Comparison of ENCODE assay signal across 18 cellular contexts in the genomic region with DNA sequence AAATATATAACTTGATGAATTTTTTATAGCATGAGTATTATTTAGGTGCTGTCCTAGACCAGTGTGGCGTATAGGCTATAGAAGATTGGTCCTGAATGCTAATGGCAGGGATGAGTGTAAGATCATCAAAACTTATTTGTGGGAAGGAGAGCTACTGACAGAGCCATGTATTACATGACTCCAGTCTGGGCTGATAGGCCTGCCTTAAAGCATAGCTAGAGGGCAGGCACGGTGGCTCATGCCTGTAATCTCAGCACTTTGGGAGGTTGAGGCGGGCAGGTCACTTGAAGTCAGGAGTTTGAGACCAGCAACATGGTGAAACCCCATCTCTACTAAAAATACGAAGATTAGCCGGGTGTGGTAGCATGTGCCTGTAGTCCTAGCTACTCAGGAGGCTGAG.
DNase-seq lines count a peak whose midpoint lies in the region; ATAC-seq lines count a peak whose summit lies in the region.
"Had no signal": no experiment of that assay in that cellular context is flagged by ENCODE, and none has a peak within 500 bp of the region (broad histone marks: within the 10 kb centered on the region; RNA-seq: fewer than 3 reads in every experiment).

No MANE protein-coding gene starts in this region.

- H3K4me1 Mint-ChIP-seq in activated CD8-positive, alpha-beta memory T cell treated with anti-CD3 and anti-CD28 coated beads, Interleukin-2, amount 10 ng/mL, durations not matched to agents 7 days and 5 days = peaks cover 88% of the 10 kb centered on the region
- H3K4me1 Mint-ChIP-seq in CD4-positive, alpha-beta memory T cell = peaks cover 71 to 99% (median 86%) of the 10 kb centered on the region in 4 donors
- peaks cover 69% of the 10 kb centered on the region for H3K4me1 Mint-ChIP-seq in activated T-helper 17 cell treated with anti-CD3 and anti-CD28 coated beads, Interleukin-2, amount 50 U/mL, for 72 hours

- no peaks in the 10 kb centered on the region for H3K27me3 ChIP-seq in CD4-positive, alpha-beta memory T cell (ENCODE audit: insufficient read depth, low read length)
- H3K27me3 ChIP-seq: BLaER1, upper lobe of right lung had no signal

- H3K36me3 Mint-ChIP-seq in activated CD8-positive, alpha-beta memory T cell treated with anti-CD3 and anti-CD28 coated beads, Interleukin-2, amount 10 ng/mL, durations not matched to agents 7 days and 5 days = peaks cover 57% of the 10 kb centered on the region
- H3K36me3 Mint-ChIP-seq in CD4-positive, alpha-beta memory T cell = peaks cover 35 to 72% of the 10 kb centered on the region in 2 donors
- H3K36me3 Mint-ChIP-seq in activated T-helper 17 cell treated with anti-CD3 and anti-CD28 coated beads, Interleukin-2, amount 50 U/mL, for 72 hours (ENCODE audit: low read depth) = peaks cover 100% of the 10 kb centered on the region

- H3K27ac ChIP-seq in CD4-positive, alpha-beta memory T cell (ENCODE audit: low read depth, low read length) = no peak overlapping the region
- H3K27ac ChIP-seq in substantia nigra (ENCODE audit: low read depth, low read length, poor library complexity, severe bottlenecking) = no peak overlapping the region
- H3K27ac ChIP-seq: BLaER1, upper lobe of right lung had no signal

- POLR2A ChIA-PET in CD4-positive, alpha-beta memory T cell (lab: Charles Lee; ENCODE audit: partially characterized antibody) = interaction anchor here (0.9 to 2.6 kb wide), 4 partner anchors 8 to 23 kb away, joined by 3 to 13 read pairs (median 4); no protein-coding TSS in a partner anchor

- H3K9me3 Mint-ChIP-seq in activated CD8-positive, alpha-beta memory T cell treated with anti-CD3 and anti-CD28 coated beads, Interleukin-2, amount 10 ng/mL, durations not matched to agents 7 days and 5 days (ENCODE audit: low read depth) = no peaks in the 10 kb centered on the region
- peaks cover 0 to 1% (median 0%) of the 10 kb centered on the region in 8 donors for H3K9me3 Mint-ChIP-seq in CD4-positive, alpha-beta memory T cell
- no peaks in the 10 kb centered on the region for H3K9me3 Mint-ChIP-seq in activated T-helper 17 cell treated with anti-CD3 and anti-CD28 coated beads, Interleukin-2, amount 50 U/mL, for 72 hours

- no peak for ATAC-seq in activated CD8-positive, alpha-beta memory T cell treated with anti-CD3 and anti-CD28 coated beads, Interleukin-2, amount 10 ng/mL, durations not matched to agents 7 days and 5 days
- ATAC-seq in activated T-helper 17 cell treated with anti-CD3 and anti-CD28 coated beads, Interleukin-2, amount 50 U/mL, for 72 hours (replicated peaks) = no peak
- peak; percentile 10 for ATAC-seq in sciatic nerve
- ATAC-seq in HG02763 (IDR thresholded peaks at IDR 0.05; ENCODE audit: unreplicated experiment) = no peak
- ATAC-seq in GM19023 (IDR thresholded peaks at IDR 0.05; ENCODE audit: unreplicated experiment) = no peak
- ATAC-seq: upper lobe of right lung had no signal

- no peak overlapping the region for H3K4me3 Mint-ChIP-seq in activated CD8-positive, alpha-beta memory T cell treated with anti-CD3 and anti-CD28 coated beads, Interleukin-2, amount 10 ng/mL, durations not matched to agents 7 days and 5 days
- peak overlapping the region in 3 of 8 donors; percentile 32 to 48 (median 45) for H3K4me3 Mint-ChIP-seq in CD4-positive, alpha-beta memory T cell
- peak overlapping the region; percentile 57 for H3K4me3 Mint-ChIP-seq in activated T-helper 17 cell treated with anti-CD3 and anti-CD28 coated beads, Interleukin-2, amount 50 U/mL, for 72 hours

- H3K27ac Mint-ChIP-seq in activated CD8-positive, alpha-beta memory T cell treated with anti-CD3 and anti-CD28 coated beads, Interleukin-2, amount 10 ng/mL, durations not matched to agents 7 days and 5 days = peak overlapping the region; percentile 72
- peak overlapping the region in 6 of 7 donors; percentile 29 to 95 (median 68) for H3K27ac Mint-ChIP-seq in CD4-positive, alpha-beta memory T cell
- peak overlapping the region; percentile 71 for H3K27ac Mint-ChIP-seq in activated T-helper 17 cell treated with anti-CD3 and anti-CD28 coated beads, Interleukin-2, amount 50 U/mL, for 72 hours

- H3K4me3 ChIP-seq in CD4-positive, alpha-beta memory T cell (ENCODE audit: low read length in 2 of 2) = no peak overlapping the region
- H3K4me3 ChIP-seq: BLaER1, upper lobe of right lung had no signal

- H3K36me3 ChIP-seq in CD4-positive, alpha-beta memory T cell (ENCODE audit: insufficient read depth, low read length) = peaks cover 11% of the 10 kb centered on the region

- no peaks in the 10 kb centered on the region for H3K9me3 ChIP-seq in CD4-positive, alpha-beta memory T cell (ENCODE audit: control insufficient read depth in 1 of 2, low read length in 2 of 2)
- H3K9me3 ChIP-seq: BLaER1, upper lobe of right lung had no signal

- no peaks in the 10 kb centered on the region for H3K27me3 Mint-ChIP-seq in activated CD8-positive, alpha-beta memory T cell treated with anti-CD3 and anti-CD28 coated beads, Interleukin-2, amount 10 ng/mL, durations not matched to agents 7 days and 5 days
- H3K27me3 Mint-ChIP-seq in CD4-positive, alpha-beta memory T cell = no peaks in the 10 kb centered on the region
- H3K27me3 Mint-ChIP-seq in activated T-helper 17 cell treated with anti-CD3 and anti-CD28 coated beads, Interleukin-2, amount 50 U/mL, for 72 hours = no peaks in the 10 kb centered on the region

- DNase-seq in activated CD8-positive, alpha-beta memory T cell treated with anti-CD3 and anti-CD28 coated beads, Interleukin-2, amount 10 ng/mL, durations not matched to agents 7 days and 5 days = no peak
- no peak for DNase-seq in activated CD8-positive, alpha-beta memory T cell treated with anti-CD3 and anti-CD28 coated beads, Interleukin-2, amount 50 U/mL, for 48 hours
- no peak for DNase-seq in CD4-positive, alpha-beta memory T cell
- DNase-seq in sciatic nerve (ENCODE audit: low spot score) (no peak), substantia nigra (lab: John Stamatoyannopoulos, UW) (no peak)
- DNase-seq: dermis blood vessel endothelial cell; GOT3; NCI-H1092 treated with DMSO at 0.1 percent for 48 hours; NCI-H2029; NCI-H226; OCI-M1; retina; stimulated activated CD4-positive, alpha-beta T cell treated with anti-CD3 and anti-CD28 coated beads, Interleukin-4, amount 100 ng/mL, for 4 hours; upper lobe of right lung had no signal

- intact Hi-C loops in CD4-positive, alpha-beta memory T cell (cut with micrococcal nuclease) = no loop called here
- intact Hi-C loops in sciatic nerve (cut with DNase I) = no loop called here

- H3K4me1 ChIP-seq in CD4-positive, alpha-beta memory T cell (ENCODE audit: insufficient read depth, low read length) = peaks cover 100% of the 10 kb centered on the region

- CTCF ChIA-PET in activated CD8-positive, alpha-beta memory T cell treated with anti-CD3 and anti-CD28 coated beads, Interleukin-2, amount 10 ng/mL, durations not matched to agents 7 days and 5 days (lab: Charles Lee) = interaction anchor here (1.4 to 2.6 kb wide), 3 partner anchors 14 to 109 kb away, joined by 4 to 13 read pairs (median 8); no protein-coding TSS in a partner anchor
- CTCF ChIA-PET in CD4-positive, alpha-beta memory T cell (lab: Charles Lee; ENCODE audit: partially characterized antibody) = interaction anchor here (1.3 to 2.4 kb wide), 6 partner anchors 10 to 50 kb away, joined by 3 to 8 read pairs (median 6); no protein-coding TSS in a partner anchor
